In the genomic region with DNA sequence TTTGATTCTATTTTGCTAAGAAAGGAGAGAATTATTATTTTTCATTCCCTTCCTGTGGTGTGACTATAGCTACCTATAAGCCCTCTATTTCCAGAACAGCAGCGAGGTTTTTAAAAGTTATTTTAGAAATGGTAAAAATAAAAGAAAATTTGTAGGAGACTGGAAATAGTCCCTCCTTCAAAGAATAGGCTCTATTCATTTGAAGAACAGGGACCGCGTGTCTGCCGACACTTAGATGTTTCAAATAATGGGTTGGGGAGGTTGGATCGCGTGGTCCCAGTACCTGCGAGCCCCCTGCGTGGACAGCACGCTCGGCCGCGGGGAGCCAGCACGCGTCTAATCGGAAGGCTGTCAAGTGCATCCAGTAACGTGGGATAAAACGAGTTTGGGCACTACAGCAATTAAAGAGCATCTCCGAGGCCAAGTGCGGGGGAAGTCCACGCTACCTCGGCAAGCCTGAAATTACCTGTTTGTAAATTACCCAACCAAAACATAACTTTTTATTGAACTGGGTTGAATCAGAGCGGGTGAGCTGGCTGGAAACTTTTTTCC, we compare ENCODE assay signal across 1 cellular context.
TF ChIP-seq lines count a peak whose summit lies in the region.

No MANE protein-coding gene starts in this region.

TF ChIP-seq in WTC11, 78 proteins besides CTCF, POLR2A, EP300 and RAD21 (continued from another document):
- no peak for TF ChIP-seq GRHL2 (CRISPR knock-in tag; IDR thresholded peaks at IDR 0.05; ENCODE audit: insufficient replicate concordance, severe bottlenecking)
- TF ChIP-seq PRRX2 (CRISPR knock-in tag; IDR thresholded peaks at IDR 0.05) = no peak
- TF ChIP-seq TEAD1 (CRISPR knock-in tag; IDR thresholded peaks at IDR 0.05) = no peak
- TF ChIP-seq, protein P1, sequence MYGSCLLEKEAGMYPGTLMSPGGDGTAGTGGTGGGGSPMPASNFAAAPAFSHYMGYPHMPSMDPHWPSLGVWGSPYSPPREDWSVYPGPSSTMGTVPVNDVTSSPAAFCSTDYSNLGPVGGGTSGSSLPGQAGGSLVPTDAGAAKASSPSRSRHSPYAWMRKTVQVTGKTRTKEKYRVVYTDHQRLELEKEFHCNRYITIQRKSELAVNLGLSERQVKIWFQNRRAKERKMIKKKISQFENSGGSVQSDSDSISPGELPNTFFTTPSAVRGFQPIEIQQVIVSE (CRISPR knock-in tag; IDR thresholded peaks at IDR 0.05; ENCODE audit: borderline replicate concordance) = no peak
- no peak for TF ChIP-seq MXD4 (CRISPR knock-in tag; IDR thresholded peaks at IDR 0.05; ENCODE audit: borderline replicate concordance)
- TF ChIP-seq RORB (CRISPR knock-in tag; IDR thresholded peaks at IDR 0.05) = no peak
- no peak for TF ChIP-seq USF1 (CRISPR knock-in tag; IDR thresholded peaks at IDR 0.05)
- TF ChIP-seq, protein P2, sequence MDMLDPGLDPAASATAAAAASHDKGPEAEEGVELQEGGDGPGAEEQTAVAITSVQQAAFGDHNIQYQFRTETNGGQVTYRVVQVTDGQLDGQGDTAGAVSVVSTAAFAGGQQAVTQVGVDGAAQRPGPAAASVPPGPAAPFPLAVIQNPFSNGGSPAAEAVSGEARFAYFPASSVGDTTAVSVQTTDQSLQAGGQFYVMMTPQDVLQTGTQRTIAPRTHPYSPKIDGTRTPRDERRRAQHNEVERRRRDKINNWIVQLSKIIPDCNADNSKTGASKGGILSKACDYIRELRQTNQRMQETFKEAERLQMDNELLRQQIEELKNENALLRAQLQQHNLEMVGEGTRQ (CRISPR knock-in tag; IDR thresholded peaks at IDR 0.05) = no peak
